Comparison of ENCODE assay signal across 21 cellular contexts in genomic region chr3:86869536-86869935, GRCh38.
"Had no signal": no experiment of that assay in that cellular context is flagged by ENCODE, and none has a peak within 500 bp of the region (broad histone marks: within the 10 kb centered on the region; RNA-seq: fewer than 3 reads in every experiment).

No MANE protein-coding gene starts in this region.

- H3K4me1 Mint-ChIP-seq: activated B cell treated with CpG ODN at 0.5 μM for 24 hours; activated naive CD8-positive, alpha-beta T cell treated with anti-CD3 and anti-CD28 coated beads for 36 hours; naive B cell; T-cell had no signal

- H3K4me3 ChIP-seq: lung had no signal

- ATAC-seq: effector memory CD8-positive, alpha-beta T cell; T-cell had no signal

- H3K36me3 Mint-ChIP-seq: activated CD4-positive, alpha-beta memory T cell treated with anti-CD3 and anti-CD28 coated beads for 36 hours; activated naive CD8-positive, alpha-beta T cell treated with anti-CD3 and anti-CD28 coated beads for 36 hours; naive B cell; T-cell had no signal

- H3K9me3 ChIP-seq: neutrophil had no signal

- H3K27me3 Mint-ChIP-seq: activated B cell treated with CpG ODN at 0.5 μM for 24 hours; activated CD4-positive, alpha-beta memory T cell treated with anti-CD3 and anti-CD28 coated beads for 36 hours; activated naive CD8-positive, alpha-beta T cell treated with anti-CD3 and anti-CD28 coated beads for 36 hours; effector memory CD8-positive, alpha-beta T cell; naive B cell; progenitor cell of endocrine pancreas; T-cell had no signal

- H3K27ac ChIP-seq: neutrophil had no signal

- H3K4me3 Mint-ChIP-seq: activated B cell treated with CpG ODN at 0.5 μM for 24 hours; activated CD4-positive, alpha-beta memory T cell treated with anti-CD3 and anti-CD28 coated beads for 36 hours; activated naive CD8-positive, alpha-beta T cell treated with anti-CD3 and anti-CD28 coated beads for 36 hours; activated T-helper 1 cell treated with anti-CD3 and anti-CD28 coated beads, Interleukin-12 subunit alpha, Interleukin-12 subunit beta, Interleukin-2, Interleukin-4 antibody, amounts not matched to agents 30 ng/mL and 10 ng/mL and 1 ng/mL, durations not matched to agents 14 hours and 24 hours and 36 hours; effector memory CD8-positive, alpha-beta T cell; naive B cell; T-cell had no signal

- DNase-seq: activated B cell treated with CpG ODN at 0.5 μM for 24 hours; activated CD4-positive, alpha-beta memory T cell treated with anti-CD3 and anti-CD28 coated beads for 36 hours; activated CD4-positive, alpha-beta T cell treated with anti-CD3 and anti-CD28 coated beads for 4 hours; activated naive CD4-positive, alpha-beta T cell; activated naive CD8-positive, alpha-beta T cell treated with anti-CD3 and anti-CD28 coated beads for 36 hours; activated T-cell treated with anti-CD3 and anti-CD28 coated beads for 4 hours; amniotic stem cell; effector memory CD8-positive, alpha-beta T cell; foreskin fibroblast; glutamatergic neuron; hippocampal formation; naive B cell; stimulated activated CD4-positive, alpha-beta T cell treated with anti-CD3 and anti-CD28 coated beads, Interleukin-12 subunit alpha, Interleukin-12 subunit beta, amount 100 ng/mL, for 4 hours; stimulated activated CD4-positive, alpha-beta T cell treated with anti-CD3 and anti-CD28 coated beads, Interleukin-1b, Interleukin-23, amount 100 ng/mL, for 48 hours; stimulated activated CD8-positive, alpha-beta memory T cell treated with anti-CD3 and anti-CD28 coated beads, Interleukin-4, amount 100 ng/mL, for 48 hours; stimulated activated naive CD4-positive, alpha-beta T cell; T-cell had no signal

- H3K27ac Mint-ChIP-seq: activated B cell treated with CpG ODN at 0.5 μM for 24 hours; activated CD4-positive, alpha-beta memory T cell treated with anti-CD3 and anti-CD28 coated beads for 36 hours; activated naive CD8-positive, alpha-beta T cell treated with anti-CD3 and anti-CD28 coated beads for 36 hours; activated T-helper 1 cell treated with anti-CD3 and anti-CD28 coated beads, Interleukin-12 subunit alpha, Interleukin-12 subunit beta, Interleukin-2, Interleukin-4 antibody, amounts not matched to agents 30 ng/mL and 10 ng/mL and 1 ng/mL, durations not matched to agents 14 hours and 24 hours and 36 hours; effector memory CD8-positive, alpha-beta T cell; naive B cell; progenitor cell of endocrine pancreas; T-cell had no signal

- H3K36me3 ChIP-seq: neutrophil had no signal

- H3K27me3 ChIP-seq: neutrophil had no signal
